In the genomic region with DNA sequence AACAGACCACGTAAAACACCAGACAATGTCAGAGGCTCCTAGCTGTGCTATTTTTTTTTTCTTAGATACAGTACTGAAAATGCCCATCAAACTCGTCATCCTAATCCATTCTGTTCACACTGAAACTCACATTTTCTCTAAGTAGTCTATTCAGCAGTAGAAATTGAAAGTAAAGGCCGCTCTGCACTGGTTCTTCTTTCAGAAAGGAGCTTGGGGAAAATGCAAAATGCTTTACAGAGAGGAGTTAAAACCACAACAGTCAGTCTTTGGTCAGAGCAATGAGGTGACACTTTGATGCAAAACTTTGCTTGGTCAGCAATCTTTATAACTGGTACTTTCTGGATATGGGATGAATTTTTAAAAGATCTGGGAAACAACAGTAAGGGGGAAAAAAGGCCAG, we compare ENCODE assay signal across 8 cellular contexts. TPM values are rescaled to one million over a fixed set of nuclear protein-coding genes. Genes with fewer than 3 reads are reported as not detected.
A peak's percentile ranks its signal among the peaks of the same experiment; 100 is the strongest.
DNase-seq lines count a peak whose midpoint lies in the region; ATAC-seq lines count a peak whose summit lies in the region.

No MANE protein-coding gene starts in this region.

- H3K27ac Mint-ChIP-seq in CD4-positive, CD25-positive, alpha-beta regulatory T cell: peak overlapping the region in 1 of 3 donors; percentile 20

- peak in 1 of 3 donors; percentile 59 for DNase-seq in CD4-positive, CD25-positive, alpha-beta regulatory T cell
- peak; percentile 25 for DNase-seq in OCI-M1 (lab: John Stamatoyannopoulos, UW)
- no peak for DNase-seq in ureter (ENCODE audit: low spot score)
- DNase-seq in cardiac septum (ENCODE audit: low spot score): no peak
- DNase-seq in SIG-M5 (lab: John Stamatoyannopoulos, UW): no peak
- DNase-seq in NCI-H2029 treated with DMSO at 0.1 percent for 48 hours (lab: John Stamatoyannopoulos, UW): no peak

- peaks cover 14% of the 10 kb centered on the region for H3K4me1 ChIP-seq in CD4-positive, CD25-positive, alpha-beta regulatory T cell (ENCODE audit: control insufficient read depth, insufficient read depth, low read length, poor library complexity, severe bottlenecking)

- H3K36me3 ChIP-seq in CD4-positive, CD25-positive, alpha-beta regulatory T cell (ENCODE audit: control insufficient read depth, insufficient read depth, low read length): peaks cover 46% of the 10 kb centered on the region

- peak overlapping the region; percentile 37 for H3K4me3 ChIP-seq in CD4-positive, CD25-positive, alpha-beta regulatory T cell (ENCODE audit: low read depth, low read length)

- peaks cover 53% of the 10 kb centered on the region for H3K36me3 Mint-ChIP-seq in CD4-positive, CD25-positive, alpha-beta regulatory T cell

- no peak overlapping the region for H3K27ac ChIP-seq in CD4-positive, CD25-positive, alpha-beta regulatory T cell (ENCODE audit: insufficient read depth, low read length, poor library complexity, severe bottlenecking)

- intact Hi-C loops in cardiac septum (cut with DNase I): no loop called here

- peak overlapping the region in 3 of 4 donors; percentile 18 to 57 (median 21) for H3K4me3 Mint-ChIP-seq in CD4-positive, CD25-positive, alpha-beta regulatory T cell

- H3K9me3 ChIP-seq in CD4-positive, CD25-positive, alpha-beta regulatory T cell (ENCODE audit: control insufficient read depth in 2 of 2, low read length in 2 of 2): no peaks in the 10 kb centered on the region

- no peaks in the 10 kb centered on the region for H3K9me3 Mint-ChIP-seq in CD4-positive, CD25-positive, alpha-beta regulatory T cell

- no peaks in the 10 kb centered on the region for H3K27me3 Mint-ChIP-seq in CD4-positive, CD25-positive, alpha-beta regulatory T cell

- no peaks in the 10 kb centered on the region for H3K27me3 ChIP-seq in CD4-positive, CD25-positive, alpha-beta regulatory T cell (ENCODE audit: control insufficient read depth, insufficient read depth, low read length)

- ATAC-seq in CD4-positive, CD25-positive, alpha-beta regulatory T cell (ENCODE audit: low read depth in 2 of 2): no peak
- peak; percentile 95 for ATAC-seq in GM19035 (IDR thresholded peaks at IDR 0.05; ENCODE audit: unreplicated experiment)
- ATAC-seq in HG02885 (IDR thresholded peaks at IDR 0.05; ENCODE audit: poor library complexity, unreplicated experiment): peak; percentile 94

- peaks cover 13 to 25% (median 24%) of the 10 kb centered on the region in 4 donors for H3K4me1 Mint-ChIP-seq in CD4-positive, CD25-positive, alpha-beta regulatory T cell

RNA-seq across cellular contexts. Expression of gene SUSD1, which starts 43.8 kb away (rescaled TPM):
- total RNA-seq in CD4-positive, CD25-positive, alpha-beta regulatory T cell: 9.7 TPM
- polyA plus RNA-seq in CD4-positive, CD25-positive, alpha-beta regulatory T cell: 1 to 10 TPM; 3.2 to 7.7 (median 5.8) TPM
- 45.8 TPM for total RNA-seq in ureter
- 4.3 TPM for total RNA-seq in cardiac septum

Comparison
In these comparisons a context has a peak if more than half of its experiments do, and no peak if none do; other contexts are left out.
1. ATAC-seq: peak in GM19035 (single experiment) and HG02885 (single experiment); none in CD4-positive, CD25-positive, alpha-beta regulatory T cell (0 of 2).